In the genomic region with DNA sequence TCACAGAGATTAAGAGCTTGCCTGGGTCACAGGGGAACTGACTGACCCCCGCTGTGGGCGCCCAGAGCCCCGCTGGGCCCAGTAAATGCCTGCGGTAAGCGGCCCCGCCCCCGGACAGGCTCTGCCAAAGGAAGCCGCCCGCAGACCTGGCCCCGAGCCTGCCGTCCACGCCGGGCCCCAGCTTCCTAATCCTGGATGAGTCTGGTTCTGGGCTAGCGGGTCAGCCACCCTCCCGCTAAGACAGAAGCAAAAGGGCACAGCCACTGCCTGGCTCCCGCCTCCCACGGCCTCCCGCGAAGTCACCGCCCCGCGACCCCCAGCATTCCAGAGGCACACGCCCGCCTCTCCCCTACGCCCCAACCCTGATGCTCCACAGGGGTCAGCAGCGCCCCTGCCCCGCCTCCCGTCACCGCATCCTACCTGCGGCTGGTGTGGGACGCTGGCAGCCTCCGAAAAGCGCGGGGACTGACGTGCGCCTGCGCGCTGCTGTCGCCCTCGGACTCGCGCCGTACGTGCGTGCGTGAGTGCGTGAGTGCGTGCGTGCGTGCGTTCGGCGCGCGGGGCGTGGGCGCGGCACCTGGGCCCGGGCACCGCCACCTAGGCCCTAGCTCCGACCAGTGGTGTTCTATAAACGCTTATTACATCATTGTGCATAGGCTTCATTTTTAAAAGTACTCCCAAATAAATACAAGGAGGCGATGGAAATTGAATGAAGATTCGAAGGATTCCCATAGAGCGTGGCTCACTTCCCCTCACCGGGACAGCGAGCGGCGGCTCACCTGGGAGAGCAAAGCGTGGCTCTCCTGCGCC, we compare ENCODE assay signal across 8 cellular contexts. TPM values are rescaled to one million over a fixed set of nuclear protein-coding genes. Genes with fewer than 3 reads are reported as not detected.
DNase-seq lines count a peak whose midpoint lies in the region; TF ChIP-seq lines count a peak whose summit lies in the region.

A gene with protein sequence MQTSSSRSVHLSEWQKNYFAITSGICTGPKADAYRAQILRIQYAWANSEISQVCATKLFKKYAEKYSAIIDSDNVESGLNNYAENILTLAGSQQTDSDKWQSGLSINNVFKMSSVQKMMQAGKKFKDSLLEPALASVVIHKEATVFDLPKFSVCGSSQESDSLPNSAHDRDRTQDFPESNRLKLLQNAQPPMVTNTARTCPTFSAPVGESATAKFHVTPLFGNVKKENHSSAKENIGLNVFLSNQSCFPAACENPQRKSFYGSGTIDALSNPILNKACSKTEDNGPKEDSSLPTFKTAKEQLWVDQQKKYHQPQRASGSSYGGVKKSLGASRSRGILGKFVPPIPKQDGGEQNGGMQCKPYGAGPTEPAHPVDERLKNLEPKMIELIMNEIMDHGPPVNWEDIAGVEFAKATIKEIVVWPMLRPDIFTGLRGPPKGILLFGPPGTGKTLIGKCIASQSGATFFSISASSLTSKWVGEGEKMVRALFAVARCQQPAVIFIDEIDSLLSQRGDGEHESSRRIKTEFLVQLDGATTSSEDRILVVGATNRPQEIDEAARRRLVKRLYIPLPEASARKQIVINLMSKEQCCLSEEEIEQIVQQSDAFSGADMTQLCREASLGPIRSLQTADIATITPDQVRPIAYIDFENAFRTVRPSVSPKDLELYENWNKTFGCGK (minus strand): TSS at position 470 of the 810 bp plus-strand sequence. CDS start 3,063 bp downstream, outside the sequence.

- peak within 1 kb of the TSS; percentile 58 for H2AFZ ChIP-seq in neural progenitor cell (replicated peaks)

- H3K27ac Mint-ChIP-seq in neural progenitor cell: no peak within 1 kb of the TSS

- TF ChIP-seq CTCF in fibroblast of villous mesenchyme (IDR thresholded peaks at IDR 0.05; ENCODE audit: insufficient read depth, low read depth, low read length) (no peak), neural progenitor cell (IDR thresholded peaks at IDR 0.05) (no peak)

- peaks cover 4% of the 10 kb centered on the region for H4K20me1 ChIP-seq in neural progenitor cell (ENCODE audit: low read depth)

- H3K4me1 ChIP-seq in neural progenitor cell (peaks cover 11% of the 10 kb centered on the region), stomach smooth muscle (ENCODE audit: control insufficient read depth, insufficient read depth, low read length) (peaks cover 14% of the 10 kb centered on the region)

- H3K27ac ChIP-seq in neural progenitor cell (no peak within 1 kb of the TSS), stomach smooth muscle (ENCODE audit: low read length) (peak within 1 kb of the TSS; percentile 18)

- H3F3A ChIP-seq in neural progenitor cell (ENCODE audit: low read depth): peaks cover 24% of the 10 kb centered on the region

- H3K79me2 ChIP-seq in neural progenitor cell (ENCODE audit: low read depth): peaks cover 10% of the 10 kb centered on the region

- no peaks in the 10 kb centered on the region for H3K36me3 ChIP-seq in neural progenitor cell
- H3K36me3 ChIP-seq in stomach smooth muscle (ENCODE audit: control insufficient read depth in 2 of 2, insufficient read depth in 2 of 2, low read length in 2 of 2): peaks cover 9 to 17% of the 10 kb centered on the region in 2 donors

- H3K4me3 Mint-ChIP-seq in neural progenitor cell: peak within 1 kb of the TSS; percentile 87

- H3K9ac ChIP-seq in neural progenitor cell: no peak within 1 kb of the TSS
- peak within 1 kb of the TSS; percentile 66 to 71 for H3K9ac ChIP-seq in stomach smooth muscle (ENCODE audit: low read length in 2 of 2)

- TF ChIP-seq POLR2A in Raji (IDR thresholded peaks at IDR 0.05; ENCODE audit: insufficient read depth, low read depth, low read length): peak; percentile 74

- H3K27me3 ChIP-seq in neural progenitor cell: no peaks in the 10 kb centered on the region
- H3K27me3 ChIP-seq in stomach smooth muscle (ENCODE audit: control insufficient read depth in 1 of 2, insufficient read depth in 2 of 2, low read length in 2 of 2): no peaks in the 10 kb centered on the region

- no peaks in the 10 kb centered on the region for H3K9me3 Mint-ChIP-seq in neural progenitor cell

- H3K9me3 ChIP-seq in neural progenitor cell (ENCODE audit: low read depth) (no peaks in the 10 kb centered on the region), stomach smooth muscle (ENCODE audit: control insufficient read depth in 2 of 2, low read length in 2 of 2) (no peaks in the 10 kb centered on the region)

- no peaks in the 10 kb centered on the region for H3K27me3 Mint-ChIP-seq in neural progenitor cell (ENCODE audit: insufficient read depth, low read depth)

- H3K4me2 ChIP-seq in neural progenitor cell: peak within 1 kb of the TSS; percentile 67

- H3K36me3 Mint-ChIP-seq in neural progenitor cell: peaks cover 12% of the 10 kb centered on the region

- peak; percentile 74 for DNase-seq in ELF-1 (ENCODE audit: low read depth, low spot score)
- peak; percentile 58 for DNase-seq in GOT3 (lab: John Stamatoyannopoulos, UW)
- peak; percentile 79 for DNase-seq in LHCN-M2 (ENCODE audit: low read depth)
- peak; percentile 93 for DNase-seq in activated effector memory CD4-positive, alpha-beta T cell treated with anti-CD3 and anti-CD28 coated beads, Interleukin-2, amount 50 U/mL, for 16 hours
- DNase-seq in fibroblast of villous mesenchyme (ENCODE audit: low read depth): peak; percentile 76
- DNase-seq in neural progenitor cell (ENCODE audit: low spot score): peak; percentile 77

- H3K4me3 ChIP-seq in fibroblast of villous mesenchyme (ENCODE audit: low read depth, low read length) (peak within 1 kb of the TSS; percentile 79), neural progenitor cell (peak within 1 kb of the TSS; percentile 50), stomach smooth muscle (ENCODE audit: low read length in 2 of 2) (peak within 1 kb of the TSS; percentile 51 to 87)

- peaks cover 8% of the 10 kb centered on the region for H3K4me1 Mint-ChIP-seq in neural progenitor cell

RNA-seq across cellular contexts. Expression of the gene that starts here (rescaled TPM):
- total RNA-seq in LHCN-M2 (2014; rRNA removed) (59.4 and 62.5 TPM in 2 replicates), fibroblast of villous mesenchyme (20.3 and 21.9 TPM in 2 replicates), neural progenitor cell (ENCODE audit: low replicate concordance) (45.0 and 69.0 TPM in 2 replicates)
- 9.5 TPM for polyA plus RNA-seq in LHCN-M2 (2012)
